Comparison of ENCODE assay signal across 30 cellular contexts in genomic region chr12:8541591-8541990, GRCh38. TPM values are rescaled to one million over a fixed set of nuclear protein-coding genes. Genes with fewer than 3 reads are reported as not detected.
"Had no signal": no experiment of that assay in that cellular context is flagged by ENCODE, and none has a peak within 500 bp of the region (broad histone marks: within the 10 kb centered on the region; RNA-seq: fewer than 3 reads in every experiment).

No MANE protein-coding gene starts in this region.

- H3K4me1 ChIP-seq: breast epithelium, Peyer's patch, SJSA1 had no signal

- H3K9me3 Mint-ChIP-seq: activated CD4-positive, alpha-beta T cell treated with anti-CD3 and anti-CD28 coated beads, Interleukin-2, amount 10 ng/mL, durations not matched to agents 24 days and 14 days; activated naive CD4-positive, alpha-beta T cell treated with anti-CD3 and anti-CD28 coated beads, Interleukin-2, amount 10 ng/mL, durations not matched to agents 7 days and 5 days; activated naive CD8-positive, alpha-beta T cell treated with anti-CD3 and anti-CD28 coated beads, Interleukin-2, amount 10 ng/mL, durations not matched to agents 7 days and 5 days; activated T-helper 2 cell treated with anti-CD3 and anti-CD28 coated beads, Interferon-gamma antibody, Interleukin-2, Interleukin-4, amounts not matched to agents 10 μg/mL and 5 μg/mL and 100 μg/mL, durations not matched to agents 14 hours and 24 hours and 36 hours; T-helper 1 cell treated with Interleukin-12 subunit alpha and Interleukin-12 subunit beta and Interleukin-4 antibody, amounts not matched to agents 30 μg/mL and 1 μg/mL, for 36 hours had no signal

- H3K36me3 ChIP-seq: breast epithelium, Peyer's patch, SJSA1 had no signal

- H3K4me3 ChIP-seq: breast epithelium, K562, Peyer's patch, SJSA1 had no signal

- H3K4me3 Mint-ChIP-seq: activated CD4-positive, alpha-beta T cell treated with anti-CD3 and anti-CD28 coated beads, Interleukin-2, amount 10 ng/mL, durations not matched to agents 24 days and 14 days; activated naive CD4-positive, alpha-beta T cell treated with anti-CD3 and anti-CD28 coated beads, Interleukin-2, amount 10 ng/mL, durations not matched to agents 7 days and 5 days; activated naive CD8-positive, alpha-beta T cell treated with anti-CD3 and anti-CD28 coated beads, Interleukin-2, amount 10 ng/mL, durations not matched to agents 7 days and 5 days; T-helper 1 cell treated with Interleukin-12 subunit alpha and Interleukin-12 subunit beta and Interleukin-4 antibody, amounts not matched to agents 30 μg/mL and 1 μg/mL, for 36 hours had no signal

- H3K9me3 ChIP-seq: breast epithelium, Peyer's patch, SJSA1 had no signal

- ATAC-seq: K562, SK-N-SH treated with all-trans-retinoic acid at 6 μM for 48 hours had no signal

- DNase-seq: activated CD4-positive, alpha-beta T cell treated with anti-CD3 and anti-CD28 coated beads, Interleukin-2, amount 10 ng/mL, durations not matched to agents 24 days and 14 days; activated CD4-positive, alpha-beta T cell treated with anti-CD3 and anti-CD28 coated beads, Interleukin-2, amount 50 U/mL, for 48 hours; activated CD4-positive, CD25-positive, alpha-beta regulatory T cell treated with anti-CD3 and anti-CD28 coated beads, Interleukin-2, amount 50 U/mL, for 72 hours; activated gamma-delta T cell treated with Interleukin-2 at 50 U/mL for 16 hours; activated naive CD4-positive, alpha-beta T cell treated with anti-CD3 and anti-CD28 coated beads, Interleukin-2, amount 10 ng/mL, durations not matched to agents 7 days and 5 days; activated naive CD8-positive, alpha-beta T cell treated with anti-CD3 and anti-CD28 coated beads, Interleukin-2, amount 10 ng/mL, durations not matched to agents 7 days and 5 days; activated T-cell treated with anti-CD3 and anti-CD28 coated beads for 4 hours; activated T-cell treated with anti-CD3 and anti-CD28 coated beads, Interleukin-2, amount 50 U/mL, for 48 hours; aorta; caudate nucleus; Karpas-422; MM.1S; NCI-H1105; NCI-H1436; NCI-H1694 treated with DMSO at 0.1 percent for 48 hours; NCI-H2029 treated with DMSO at 0.1 percent for 48 hours; NCI-H510A treated with DMSO at 0.1 percent for 48 hours; NCI-H69; NK-92 treated with Interleukin-12 subunit alpha and Interleukin-12 subunit beta, amount 100 ng/mL, for 24 hours; Peyer's patch; SHP77; SW 1271 had no signal

- H3K36me3 Mint-ChIP-seq: activated naive CD4-positive, alpha-beta T cell treated with anti-CD3 and anti-CD28 coated beads, Interleukin-2, amount 10 ng/mL, durations not matched to agents 7 days and 5 days; activated naive CD8-positive, alpha-beta T cell treated with anti-CD3 and anti-CD28 coated beads, Interleukin-2, amount 10 ng/mL, durations not matched to agents 7 days and 5 days had no signal

- H3K27me3 ChIP-seq: breast epithelium, Peyer's patch, SJSA1 had no signal

- H3K27ac ChIP-seq: breast epithelium, Peyer's patch, RWPE1, SJSA1 had no signal

- H3K27ac Mint-ChIP-seq: activated CD4-positive, alpha-beta T cell treated with anti-CD3 and anti-CD28 coated beads, Interleukin-2, amount 10 ng/mL, durations not matched to agents 24 days and 14 days; activated naive CD4-positive, alpha-beta T cell treated with anti-CD3 and anti-CD28 coated beads, Interleukin-2, amount 10 ng/mL, durations not matched to agents 7 days and 5 days; activated naive CD8-positive, alpha-beta T cell treated with anti-CD3 and anti-CD28 coated beads, Interleukin-2, amount 10 ng/mL, durations not matched to agents 7 days and 5 days; activated T-helper 2 cell treated with anti-CD3 and anti-CD28 coated beads, Interferon-gamma antibody, Interleukin-2, Interleukin-4, amounts not matched to agents 10 μg/mL and 5 μg/mL and 100 μg/mL, durations not matched to agents 14 hours and 24 hours and 36 hours; T-helper 1 cell treated with Interleukin-12 subunit alpha and Interleukin-12 subunit beta and Interleukin-4 antibody, amounts not matched to agents 30 μg/mL and 1 μg/mL, for 36 hours had no signal

RNA-seq across cellular contexts. Expression of gene CLEC4E, which starts 0.9 kb away (rescaled TPM):
- total RNA-seq: activated CD4-positive, alpha-beta T cell treated with anti-CD3 and anti-CD28 coated beads, Interleukin-2, amount 10 ng/mL, durations not matched to agents 24 days and 14 days; activated CD8-positive, alpha-beta memory T cell treated with anti-CD3 and anti-CD28 coated beads for 36 hours; activated naive CD8-positive, alpha-beta T cell treated with anti-CD3 and anti-CD28 coated beads, Interleukin-2, amount 10 ng/mL, durations not matched to agents 7 days and 5 days; activated T-helper 2 cell treated with anti-CD3 and anti-CD28 coated beads, Interferon-gamma antibody, Interleukin-2, Interleukin-4, amounts not matched to agents 10 μg/mL and 5 μg/mL and 100 μg/mL, durations not matched to agents 14 hours and 24 hours and 36 hours; K562; SJSA1 had no signal

RNA-seq across cellular contexts. Expression of gene CLEC4D, which starts 28.3 kb away (rescaled TPM):
- total RNA-seq: activated CD4-positive, alpha-beta T cell treated with anti-CD3 and anti-CD28 coated beads, Interleukin-2, amount 10 ng/mL, durations not matched to agents 24 days and 14 days; activated CD8-positive, alpha-beta memory T cell treated with anti-CD3 and anti-CD28 coated beads for 36 hours; activated naive CD8-positive, alpha-beta T cell treated with anti-CD3 and anti-CD28 coated beads, Interleukin-2, amount 10 ng/mL, durations not matched to agents 7 days and 5 days; activated T-helper 2 cell treated with anti-CD3 and anti-CD28 coated beads, Interferon-gamma antibody, Interleukin-2, Interleukin-4, amounts not matched to agents 10 μg/mL and 5 μg/mL and 100 μg/mL, durations not matched to agents 14 hours and 24 hours and 36 hours; K562; Peyer's patch; SJSA1 had no signal
